20 cellular contexts compared by ENCODE assay signal in the genomic region with DNA sequence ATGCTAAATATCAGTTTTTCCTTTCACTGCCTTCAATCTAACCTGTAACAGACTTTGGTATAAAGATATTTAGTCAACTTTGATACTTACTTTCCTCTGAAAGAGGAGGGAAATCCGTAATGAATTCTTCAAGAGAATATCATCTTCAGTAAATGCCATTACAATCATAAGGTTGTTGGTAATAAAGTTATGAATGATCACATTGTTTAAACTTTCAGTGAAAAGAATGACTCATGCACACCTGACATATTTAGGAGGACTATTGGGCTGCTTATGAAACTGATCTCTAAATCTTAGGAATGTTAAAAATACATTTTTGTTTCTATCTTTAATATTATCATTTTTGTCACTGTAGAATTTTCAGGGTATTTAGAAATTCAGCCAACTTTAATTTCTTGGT.
DNase-seq lines count a peak whose midpoint lies in the region; ATAC-seq, FAIRE-seq and TF ChIP-seq lines count a peak whose summit lies in the region.
"Had no signal": no experiment of that assay in that cellular context is flagged by ENCODE, and none has a peak within 500 bp of the region (broad histone marks: within the 10 kb centered on the region; RNA-seq: fewer than 3 reads in every experiment).

No MANE protein-coding gene starts in this region.

- BruUV-seq in HCT116 (replicated peaks; lab: Mats Ljungman, UMichigan) = no TSS peak

- H3K9me3 Mint-ChIP-seq in activated T-helper 2 cell treated with anti-CD3 and anti-CD28 coated beads, Interferon-gamma antibody, Interleukin-2, Interleukin-4, amounts not matched to agents 10 μg/mL and 5 μg/mL and 100 μg/mL, durations not matched to agents 14 hours and 24 hours and 36 hours = no peaks in the 10 kb centered on the region

- POLR2A ChIA-PET in A549 (lab: Yijun Ruan, JAX) = no interaction called here
- POLR2A ChIA-PET in HCT116 (lab: Charles Lee) = no interaction called here

- H3K36me3 Mint-ChIP-seq in activated T-helper 2 cell treated with anti-CD3 and anti-CD28 coated beads, Interferon-gamma antibody, Interleukin-2, Interleukin-4, amounts not matched to agents 10 μg/mL and 5 μg/mL and 100 μg/mL, durations not matched to agents 14 hours and 24 hours and 36 hours (ENCODE audit: low read depth) = no peaks in the 10 kb centered on the region
- H3K36me3 Mint-ChIP-seq: T-cell had no signal

- H3K27ac ChIP-seq in A549 = no peak overlapping the region
- H3K27ac ChIP-seq in HCT116 (ENCODE audit: low read depth, low read length) = no peak overlapping the region
- peak overlapping the region; percentile 48 for H3K27ac ChIP-seq in RWPE2 (ENCODE audit: poor library complexity, severe bottlenecking)
- H3K27ac ChIP-seq in epithelial cell of prostate = peak overlapping the region; percentile 49
- H3K27ac ChIP-seq: C4-2B, HL-60, KMS-11, SJSA1 had no signal

- H3K4me1 ChIP-seq in A549 = no peaks in the 10 kb centered on the region
- H3K4me1 ChIP-seq in HCT116 (ENCODE audit: control insufficient read depth in 1 of 2, insufficient read depth in 2 of 2, low read length in 2 of 2) = peaks cover 5 to 6% of the 10 kb centered on the region in 2 experiments
- H3K4me1 ChIP-seq in RWPE2 (ENCODE audit: insufficient read depth, poor library complexity, severe bottlenecking) = peaks cover 19% of the 10 kb centered on the region

- H3K27me3 ChIP-seq in HCT116 (ENCODE audit: insufficient read depth, low read length) = no peaks in the 10 kb centered on the region
- H3K27me3 ChIP-seq in RWPE2 (ENCODE audit: insufficient read depth, poor library complexity, severe bottlenecking) = no peaks in the 10 kb centered on the region
- H3K27me3 ChIP-seq: MG63, SJSA1 had no signal

- H3K4me2 ChIP-seq in A549 (no peak overlapping the region), HCT116 (ENCODE audit: low read length) (no peak overlapping the region)
- H3K4me2 ChIP-seq: KMS-11 had no signal

- TF ChIP-seq POLR2A in A549 (IDR thresholded peaks at IDR 0.05; ENCODE audit: low read length) (no peak), HCT116 (IDR thresholded peaks at IDR 0.05; ENCODE audit: borderline replicate concordance, extremely low read depth, insufficient read depth, insufficient read length) (no peak)

- no peak overlapping the region for H3K4me3 Mint-ChIP-seq in activated T-helper 2 cell treated with anti-CD3 and anti-CD28 coated beads, Interferon-gamma antibody, Interleukin-2, Interleukin-4, amounts not matched to agents 10 μg/mL and 5 μg/mL and 100 μg/mL, durations not matched to agents 14 hours and 24 hours and 36 hours (ENCODE audit: low read depth)
- H3K4me3 Mint-ChIP-seq: T-cell had no signal

- H3K9me3 ChIP-seq in A549 (no peaks in the 10 kb centered on the region), HCT116 (ENCODE audit: control insufficient read depth in 1 of 2, insufficient read depth in 1 of 2, low read depth in 1 of 2, low read length in 2 of 2) (no peaks in the 10 kb centered on the region), RWPE2 (ENCODE audit: severe bottlenecking) (no peaks in the 10 kb centered on the region)
- H3K9me3 ChIP-seq: MG63, SJSA1 had no signal

- H2AFZ ChIP-seq in HCT116 (ENCODE audit: low read depth, low read length, poor library complexity, severe bottlenecking) = no peak overlapping the region

- intact Hi-C loops in HCT116 (cut with micrococcal nuclease) = no loop called here
- intact Hi-C loops in activated T-helper 2 cell treated with anti-CD3 and anti-CD28 coated beads, Interferon-gamma antibody, Interleukin-2, Interleukin-4, amounts not matched to agents 10 μg/mL and 5 μg/mL and 100 μg/mL, durations not matched to agents 14 hours and 24 hours and 36 hours (cut with micrococcal nuclease) = no loop called here

- TF ChIP-seq RAD21 in A549 (conservative IDR thresholded peaks at IDR 0.05 in 1 of 2, IDR thresholded peaks at IDR 0.05 in 1 of 2) (no peak), HCT116 (IDR thresholded peaks at IDR 0.05; ENCODE audit: low read depth) (no peak)

- H3K4me3 ChIP-seq in A549 = no peak overlapping the region
- H3K4me3 ChIP-seq in HCT116 (replicated peaks in 1 of 2; ENCODE audit: low read depth in 1 of 2, low read length in 2 of 2) = no peak overlapping the region
- no peak overlapping the region for H3K4me3 ChIP-seq in RWPE2 (ENCODE audit: severe bottlenecking)
- H3K4me3 ChIP-seq: GM12878, MG63, SJSA1 had no signal

- TF ChIP-seq EP300 in A549 (IDR thresholded peaks at IDR 0.05) = no peak

- RAD21 ChIA-PET in HCT116 (lab: Charles Lee; ENCODE audit: low non-redundant PET in 1 of 2, low total read pairs in 2 of 2, uncharacterized antibody in 2 of 2, unreplicated experiment in 2 of 2) = no interaction called here

- DNase-seq in A549 (ENCODE audit: low read depth in 1 of 2, low spot score in 1 of 2) (no peak), HCT116 (ENCODE audit: low read depth, low spot score) (peak; percentile 6), RWPE2 (ENCODE audit: low spot score) (no peak), epithelial cell of prostate (ENCODE audit: low read depth, low spot score) (peak; percentile 37), ACHN (no peak), GM19240 (ENCODE audit: insufficient read length, low spot score) (no peak)
- no peak for DNase-seq in activated T-helper 2 cell treated with anti-CD3 and anti-CD28 coated beads, Interferon-gamma antibody, Interleukin-2, Interleukin-4, amounts not matched to agents 10 μg/mL and 5 μg/mL and 100 μg/mL, durations not matched to agents 14 hours and 24 hours and 36 hours (ENCODE audit: low spot score)
- DNase-seq: COR-L47, DMS53, MG63, NCI-H1105, NCI-H187, NCI-H510A treated with DMSO at 0.1 percent for 48 hours, T-cell had no signal

- in situ Hi-C loops in ACHN (cut with HindIII; ENCODE audit: low pct_ligation_motif_present, low pct_unique_long_range_greater_than_20kb, low sequenced_read_pairs) = no loop called here

- no peak for FAIRE-seq in A549 (lab: Jason Lieb, UNC)
- FAIRE-seq: GM12878 had no signal

- H3K27me3 Mint-ChIP-seq in activated T-helper 2 cell treated with anti-CD3 and anti-CD28 coated beads, Interferon-gamma antibody, Interleukin-2, Interleukin-4, amounts not matched to agents 10 μg/mL and 5 μg/mL and 100 μg/mL, durations not matched to agents 14 hours and 24 hours and 36 hours (ENCODE audit: low read depth) = no peaks in the 10 kb centered on the region
- H3K27me3 Mint-ChIP-seq: T-cell had no signal

- no peaks in the 10 kb centered on the region for H4K20me1 ChIP-seq in HCT116 (ENCODE audit: insufficient read depth)

- H3K9ac ChIP-seq in HCT116 (ENCODE audit: low read length) = no peak overlapping the region
- H3K9ac ChIP-seq: KMS-11 had no signal

- H3K27ac Mint-ChIP-seq in activated T-helper 2 cell treated with anti-CD3 and anti-CD28 coated beads, Interferon-gamma antibody, Interleukin-2, Interleukin-4, amounts not matched to agents 10 μg/mL and 5 μg/mL and 100 μg/mL, durations not matched to agents 14 hours and 24 hours and 36 hours = no peak overlapping the region
- H3K27ac Mint-ChIP-seq: T-cell had no signal

- CTCF ChIA-PET in A549 (lab: Yijun Ruan, JAX) (no interaction called here), HCT116 (lab: Charles Lee) (no interaction called here)

- H3K79me2 ChIP-seq in HCT116 (ENCODE audit: insufficient read depth, low read length) = no peaks in the 10 kb centered on the region

- 39% methylated on average over 1 of the region's 1 CpG for WGBS in A549 (ENCODE audit: missing lambda C conversion rate)

- ATAC-seq in A549 (no peak), HCT116 (no peak), RWPE2 (ENCODE audit: low read depth) (peak; percentile 91), GM18907 (IDR thresholded peaks at IDR 0.05; ENCODE audit: unreplicated experiment) (no peak)
- ATAC-seq: GM12878, T-cell had no signal

- H3K36me3 ChIP-seq in HCT116 (ENCODE audit: control insufficient read depth in 1 of 2, insufficient read depth in 2 of 2, low read length in 2 of 2) (no peaks in the 10 kb centered on the region), RWPE2 (ENCODE audit: low read depth) (no peaks in the 10 kb centered on the region)
- H3K36me3 ChIP-seq: MG63, SJSA1 had no signal

- H3K4me1 Mint-ChIP-seq in activated T-helper 2 cell treated with anti-CD3 and anti-CD28 coated beads, Interferon-gamma antibody, Interleukin-2, Interleukin-4, amounts not matched to agents 10 μg/mL and 5 μg/mL and 100 μg/mL, durations not matched to agents 14 hours and 24 hours and 36 hours (ENCODE audit: low read depth) = no peaks in the 10 kb centered on the region
- H3K4me1 Mint-ChIP-seq: T-cell had no signal

- no peaks in the 10 kb centered on the region; the same call in 1 of the 2 replicates for H3K9me2 ChIP-seq in HCT116 (ENCODE audit: insufficient read depth)

- TF ChIP-seq CTCF in A549 (IDR thresholded peaks at IDR 0.05) (no peak), HCT116 (IDR thresholded peaks at IDR 0.05 in 2 of 3, conservative IDR thresholded peaks at IDR 0.05 in 1 of 3; ENCODE audit: borderline replicate concordance in 1 of 3, insufficient read depth in 1 of 3, low read depth in 2 of 3, low read length in 2 of 3) (no peak), RWPE2 (IDR thresholded peaks at IDR 0.05; ENCODE audit: poor library complexity, severe bottlenecking) (no peak)

TF ChIP-seq in A549, 52 proteins besides CTCF, POLR2A, EP300 and RAD21:
- TF ChIP-seq FOSL2 (IDR thresholded peaks at IDR 0.05) (no peak), FOSL2 (CRISPR knock-in tag; IDR thresholded peaks at IDR 0.05) (peak; percentile 31; the same call in 1 of the 2 replicates), CBX2 (IDR thresholded peaks at IDR 0.05; ENCODE audit: borderline replicate concordance, low read depth) (no peak)

TF ChIP-seq in HCT116, 20 proteins besides CTCF, POLR2A, EP300 and RAD21:
- TF ChIP-seq ZBTB33 (IDR thresholded peaks at IDR 0.05; ENCODE audit: extremely low read depth, insufficient replicate concordance, low read length) (no peak), FOSL1 (IDR thresholded peaks at IDR 0.05; ENCODE audit: low read depth) (peak; percentile 28; the same call in 1 of the 2 replicates)

Comparison
In these comparisons a context has a peak if more than half of its experiments do, and no peak if none do; other contexts are left out.
1. DNase-seq: peak in HCT116 (single experiment) and epithelial cell of prostate (single experiment); none in A549 (0 of 2), RWPE2 (single experiment), ACHN (single experiment), activated T-helper 2 cell treated with anti-CD3 and anti-CD28 coated beads, Interferon-gamma antibody, Interleukin-2, Interleukin-4, amounts not matched to agents 10 μg/mL and 5 μg/mL and 100 μg/mL, durations not matched to agents 14 hours and 24 hours and 36 hours (single experiment) and GM19240 (single experiment).
2. H3K27ac ChIP-seq: peak in RWPE2 (single experiment) and epithelial cell of prostate (single experiment); none in A549 (0 of 2) and HCT116 (single experiment).